ENCODE assay signal across 1 cellular context in the genomic region with DNA sequence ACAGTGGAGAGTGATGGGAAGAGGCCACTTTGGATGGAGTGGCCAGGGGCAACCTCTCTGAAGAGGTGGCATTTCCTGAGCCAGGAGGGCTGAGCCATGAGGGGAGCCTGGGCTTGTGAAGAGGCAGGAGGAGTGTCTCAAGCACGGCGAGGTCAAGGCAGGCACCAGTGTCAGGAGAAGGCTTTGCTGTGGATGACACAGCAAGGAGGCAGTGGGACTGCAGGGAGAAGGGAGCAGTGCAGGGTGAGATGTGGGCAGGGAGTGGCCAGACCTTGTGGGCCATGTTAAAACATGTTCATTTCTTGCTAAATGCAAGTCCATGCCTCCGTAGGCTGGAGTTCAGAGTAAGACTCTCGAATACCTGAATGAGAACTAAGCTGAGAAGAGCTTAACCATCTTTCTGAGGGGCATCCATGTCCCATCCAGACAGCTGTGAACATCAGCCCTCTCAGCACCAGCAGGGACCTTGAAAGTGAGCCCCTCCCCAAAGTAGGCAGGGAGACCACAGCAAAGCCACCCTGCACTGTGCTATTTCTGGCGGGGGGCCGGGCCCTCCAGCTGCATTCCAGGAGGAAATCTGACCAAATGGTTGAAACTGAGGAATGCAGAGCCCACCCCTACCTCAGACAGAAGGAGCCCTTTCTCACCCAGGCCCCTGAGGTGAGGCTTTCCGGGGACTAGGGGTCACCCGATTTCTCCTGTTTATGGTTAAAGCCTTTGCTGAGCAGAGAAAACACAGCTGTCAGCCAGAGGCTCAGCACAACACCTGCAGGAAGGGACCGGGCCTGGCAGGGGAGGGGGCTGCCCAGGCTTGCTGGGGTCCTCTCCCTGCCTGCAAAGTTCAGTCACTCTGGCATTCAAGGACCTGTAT.
TF ChIP-seq lines count a peak whose summit lies in the region.

No MANE protein-coding gene starts in this region.

TF ChIP-seq in K562, 482 proteins besides CTCF, POLR2A, EP300 and RAD21:
- TF ChIP-seq MAFG (tag; conservative IDR thresholded peaks at IDR 0.05) (no peak), TCFL5 (CRISPR knock-in tag; conservative IDR thresholded peaks at IDR 0.05) (no peak), JUNB (CRISPR knock-in tag; conservative IDR thresholded peaks at IDR 0.05) (no peak), ZNF146 (CRISPR knock-in tag; IDR thresholded peaks at IDR 0.05; ENCODE audit: unreplicated experiment) (no peak), HNRNPK (IDR thresholded peaks at IDR 0.05; ENCODE audit: low read depth, low read length, poor library complexity, severe bottlenecking) (no peak), MECOM (CRISPR knock-in tag; IDR thresholded peaks at IDR 0.05) (no peak), ZNF445 (CRISPR knock-in tag; IDR thresholded peaks at IDR 0.05; ENCODE audit: low read depth) (no peak), BDP1 (IDR thresholded peaks at IDR 0.05; ENCODE audit: insufficient read depth, insufficient read length) (no peak)
- TF ChIP-seq, protein P1, sequence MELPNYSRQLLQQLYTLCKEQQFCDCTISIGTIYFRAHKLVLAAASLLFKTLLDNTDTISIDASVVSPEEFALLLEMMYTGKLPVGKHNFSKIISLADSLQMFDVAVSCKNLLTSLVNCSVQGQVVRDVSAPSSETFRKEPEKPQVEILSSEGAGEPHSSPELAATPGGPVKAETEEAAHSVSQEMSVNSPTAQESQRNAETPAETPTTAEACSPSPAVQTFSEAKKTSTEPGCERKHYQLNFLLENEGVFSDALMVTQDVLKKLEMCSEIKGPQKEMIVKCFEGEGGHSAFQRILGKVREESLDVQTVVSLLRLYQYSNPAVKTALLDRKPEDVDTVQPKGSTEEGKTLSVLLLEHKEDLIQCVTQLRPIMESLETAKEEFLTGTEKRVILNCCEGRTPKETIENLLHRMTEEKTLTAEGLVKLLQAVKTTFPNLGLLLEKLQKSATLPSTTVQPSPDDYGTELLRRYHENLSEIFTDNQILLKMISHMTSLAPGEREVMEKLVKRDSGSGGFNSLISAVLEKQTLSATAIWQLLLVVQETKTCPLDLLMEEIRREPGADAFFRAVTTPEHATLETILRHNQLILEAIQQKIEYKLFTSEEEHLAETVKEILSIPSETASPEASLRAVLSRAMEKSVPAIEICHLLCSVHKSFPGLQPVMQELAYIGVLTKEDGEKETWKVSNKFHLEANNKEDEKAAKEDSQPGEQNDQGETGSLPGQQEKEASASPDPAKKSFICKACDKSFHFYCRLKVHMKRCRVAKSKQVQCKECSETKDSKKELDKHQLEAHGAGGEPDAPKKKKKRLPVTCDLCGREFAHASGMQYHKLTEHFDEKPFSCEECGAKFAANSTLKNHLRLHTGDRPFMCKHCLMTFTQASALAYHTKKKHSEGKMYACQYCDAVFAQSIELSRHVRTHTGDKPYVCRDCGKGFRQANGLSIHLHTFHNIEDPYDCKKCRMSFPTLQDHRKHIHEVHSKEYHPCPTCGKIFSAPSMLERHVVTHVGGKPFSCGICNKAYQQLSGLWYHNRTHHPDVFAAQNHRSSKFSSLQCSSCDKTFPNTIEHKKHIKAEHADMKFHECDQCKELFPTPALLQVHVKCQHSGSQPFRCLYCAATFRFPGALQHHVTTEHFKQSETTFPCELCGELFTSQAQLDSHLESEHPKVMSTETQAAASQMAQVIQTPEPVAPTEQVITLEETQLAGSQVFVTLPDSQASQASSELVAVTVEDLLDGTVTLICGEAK (IDR thresholded peaks at IDR 0.05), result no peak
- TF ChIP-seq, protein P1 (CRISPR knock-in tag; IDR thresholded peaks at IDR 0.05), result no peak
